Comparison of ENCODE assay signal across 11 cellular contexts in the genomic region with DNA sequence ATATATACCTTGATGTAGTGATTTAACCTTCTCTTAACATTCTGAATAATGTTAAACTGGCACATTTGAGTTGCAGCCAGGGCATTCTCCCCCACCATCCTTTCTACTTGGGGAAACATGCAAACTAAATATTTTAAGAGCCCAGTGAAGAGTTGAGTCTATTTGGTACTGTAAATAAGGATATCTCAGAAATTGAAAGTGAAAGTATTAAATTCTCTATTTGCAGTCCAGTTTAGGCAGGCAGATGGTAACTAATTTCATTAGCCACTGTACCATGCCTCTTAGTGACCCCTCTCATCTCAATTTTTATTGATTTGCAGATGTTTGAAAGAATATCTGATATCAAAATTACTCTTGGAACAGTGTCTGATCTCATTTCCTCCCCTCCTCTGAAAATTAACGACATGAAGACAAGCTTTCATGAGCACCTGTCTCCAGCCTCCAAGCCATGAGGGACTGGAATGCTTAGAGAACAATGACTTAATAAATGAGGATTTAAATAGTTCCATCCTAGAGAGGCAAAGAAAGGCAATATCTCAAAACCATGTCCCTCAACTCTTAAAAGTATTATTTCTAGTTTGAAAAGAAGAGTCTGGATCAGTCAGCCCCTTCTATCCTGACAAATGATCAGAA.
DNase-seq lines count a peak whose midpoint lies in the region; ATAC-seq and FAIRE-seq lines count a peak whose summit lies in the region.
"Had no signal": no experiment of that assay in that cellular context is flagged by ENCODE, and none has a peak within 500 bp of the region (broad histone marks: within the 10 kb centered on the region; RNA-seq: fewer than 3 reads in every experiment).

No MANE protein-coding gene starts in this region.

- no peak overlapping the region for H3K27ac Mint-ChIP-seq in activated T-helper 2 cell treated with anti-CD3 and anti-CD28 coated beads, Interferon-gamma antibody, Interleukin-2, Interleukin-4, amounts not matched to agents 10 μg/mL and 5 μg/mL and 100 μg/mL, durations not matched to agents 14 hours and 24 hours and 36 hours
- peak overlapping the region in 8 of 9 donors; percentile 3 to 88 (median 48) for H3K27ac Mint-ChIP-seq in naive thymus-derived CD4-positive, alpha-beta T cell

- peaks cover 32% of the 10 kb centered on the region for H3K4me1 Mint-ChIP-seq in activated T-helper 2 cell treated with anti-CD3 and anti-CD28 coated beads, Interferon-gamma antibody, Interleukin-2, Interleukin-4, amounts not matched to agents 10 μg/mL and 5 μg/mL and 100 μg/mL, durations not matched to agents 14 hours and 24 hours and 36 hours (ENCODE audit: low read depth)
- H3K4me1 Mint-ChIP-seq in naive thymus-derived CD4-positive, alpha-beta T cell: peaks cover 7 to 25% (median 14%) of the 10 kb centered on the region in 7 donors

- H3K36me3 ChIP-seq in naive thymus-derived CD4-positive, alpha-beta T cell (ENCODE audit: control insufficient read depth in 2 of 3, insufficient read depth in 3 of 3, low read length in 3 of 3): no peaks in the 10 kb centered on the region

- H3K27ac ChIP-seq in naive thymus-derived CD4-positive, alpha-beta T cell (ENCODE audit: low read depth, low read length): no peak overlapping the region

- H3K4me3 Mint-ChIP-seq in activated T-helper 2 cell treated with anti-CD3 and anti-CD28 coated beads, Interferon-gamma antibody, Interleukin-2, Interleukin-4, amounts not matched to agents 10 μg/mL and 5 μg/mL and 100 μg/mL, durations not matched to agents 14 hours and 24 hours and 36 hours (ENCODE audit: low read depth): peak overlapping the region; percentile 5
- H3K4me3 Mint-ChIP-seq in naive thymus-derived CD4-positive, alpha-beta T cell: peak overlapping the region; percentile 52 to 78 (median 65)

- H3K4me3 ChIP-seq in naive thymus-derived CD4-positive, alpha-beta T cell (ENCODE audit: low read length): peak overlapping the region; percentile 27
- H3K4me3 ChIP-seq: smooth muscle cell had no signal

- CTCF ChIA-PET in naive thymus-derived CD4-positive, alpha-beta T cell (lab: Charles Lee): no interaction called here

- H3K9me3 ChIP-seq in naive thymus-derived CD4-positive, alpha-beta T cell (ENCODE audit: control insufficient read depth in 2 of 3, low read length in 3 of 3): no peaks in the 10 kb centered on the region

- POLR2A ChIA-PET in naive thymus-derived CD4-positive, alpha-beta T cell (lab: Charles Lee): no interaction called here

- intact Hi-C loops in activated T-helper 2 cell treated with anti-CD3 and anti-CD28 coated beads, Interferon-gamma antibody, Interleukin-2, Interleukin-4, amounts not matched to agents 10 μg/mL and 5 μg/mL and 100 μg/mL, durations not matched to agents 14 hours and 24 hours and 36 hours (cut with micrococcal nuclease): no loop called here
- intact Hi-C loops in naive thymus-derived CD4-positive, alpha-beta T cell (cut with micrococcal nuclease): no loop called here

- no peaks in the 10 kb centered on the region for H3K27me3 ChIP-seq in naive thymus-derived CD4-positive, alpha-beta T cell (ENCODE audit: control insufficient read depth in 2 of 2, insufficient read depth in 2 of 2, low read length in 2 of 2)

- no peak for ATAC-seq in naive thymus-derived CD4-positive, alpha-beta T cell
- ATAC-seq in HG03097 (IDR thresholded peaks at IDR 0.05; ENCODE audit: low FRiP score, unreplicated experiment) (no peak), GM18868 (IDR thresholded peaks at IDR 0.05; ENCODE audit: unreplicated experiment) (no peak)

- no peaks in the 10 kb centered on the region for H3K9me3 Mint-ChIP-seq in activated T-helper 2 cell treated with anti-CD3 and anti-CD28 coated beads, Interferon-gamma antibody, Interleukin-2, Interleukin-4, amounts not matched to agents 10 μg/mL and 5 μg/mL and 100 μg/mL, durations not matched to agents 14 hours and 24 hours and 36 hours
- no peaks in the 10 kb centered on the region for H3K9me3 Mint-ChIP-seq in naive thymus-derived CD4-positive, alpha-beta T cell

- DNase-seq in DMS53 (lab: John Stamatoyannopoulos, UW) (peak; percentile 45), HTR-8/SVneo (ENCODE audit: insufficient read length, low spot score) (no peak), NCI-H1436 (lab: John Stamatoyannopoulos, UW) (no peak)
- DNase-seq in activated T-helper 2 cell treated with anti-CD3 and anti-CD28 coated beads, Interferon-gamma antibody, Interleukin-2, Interleukin-4, amounts not matched to agents 10 μg/mL and 5 μg/mL and 100 μg/mL, durations not matched to agents 14 hours and 24 hours and 36 hours (ENCODE audit: low spot score): no peak
- DNase-seq in naive thymus-derived CD4-positive, alpha-beta T cell: no peak
- DNase-seq: NCI-H2227 treated with DMSO at 0.1 percent for 48 hours; stimulated activated naive CD4-positive, alpha-beta T cell treated with Interleukin-2 at 50 U/mL for 16 hours had no signal

- H3K4me1 ChIP-seq in naive thymus-derived CD4-positive, alpha-beta T cell (ENCODE audit: control insufficient read depth in 2 of 2, insufficient read depth in 2 of 2, low read length in 2 of 2): no peaks in the 10 kb centered on the region

- no peaks in the 10 kb centered on the region for H3K36me3 Mint-ChIP-seq in activated T-helper 2 cell treated with anti-CD3 and anti-CD28 coated beads, Interferon-gamma antibody, Interleukin-2, Interleukin-4, amounts not matched to agents 10 μg/mL and 5 μg/mL and 100 μg/mL, durations not matched to agents 14 hours and 24 hours and 36 hours (ENCODE audit: low read depth)
- peaks cover 0 to 4% (median 0%) of the 10 kb centered on the region in 5 donors for H3K36me3 Mint-ChIP-seq in naive thymus-derived CD4-positive, alpha-beta T cell

- H3K27me3 Mint-ChIP-seq in activated T-helper 2 cell treated with anti-CD3 and anti-CD28 coated beads, Interferon-gamma antibody, Interleukin-2, Interleukin-4, amounts not matched to agents 10 μg/mL and 5 μg/mL and 100 μg/mL, durations not matched to agents 14 hours and 24 hours and 36 hours (ENCODE audit: low read depth): no peaks in the 10 kb centered on the region
- no peaks in the 10 kb centered on the region for H3K27me3 Mint-ChIP-seq in naive thymus-derived CD4-positive, alpha-beta T cell

- peak; percentile 69 for FAIRE-seq in HTR-8/SVneo (lab: Jason Lieb, UNC)
- FAIRE-seq: TTC549 had no signal
